ENCODE assay signal across 1 cellular context in the genomic region with DNA sequence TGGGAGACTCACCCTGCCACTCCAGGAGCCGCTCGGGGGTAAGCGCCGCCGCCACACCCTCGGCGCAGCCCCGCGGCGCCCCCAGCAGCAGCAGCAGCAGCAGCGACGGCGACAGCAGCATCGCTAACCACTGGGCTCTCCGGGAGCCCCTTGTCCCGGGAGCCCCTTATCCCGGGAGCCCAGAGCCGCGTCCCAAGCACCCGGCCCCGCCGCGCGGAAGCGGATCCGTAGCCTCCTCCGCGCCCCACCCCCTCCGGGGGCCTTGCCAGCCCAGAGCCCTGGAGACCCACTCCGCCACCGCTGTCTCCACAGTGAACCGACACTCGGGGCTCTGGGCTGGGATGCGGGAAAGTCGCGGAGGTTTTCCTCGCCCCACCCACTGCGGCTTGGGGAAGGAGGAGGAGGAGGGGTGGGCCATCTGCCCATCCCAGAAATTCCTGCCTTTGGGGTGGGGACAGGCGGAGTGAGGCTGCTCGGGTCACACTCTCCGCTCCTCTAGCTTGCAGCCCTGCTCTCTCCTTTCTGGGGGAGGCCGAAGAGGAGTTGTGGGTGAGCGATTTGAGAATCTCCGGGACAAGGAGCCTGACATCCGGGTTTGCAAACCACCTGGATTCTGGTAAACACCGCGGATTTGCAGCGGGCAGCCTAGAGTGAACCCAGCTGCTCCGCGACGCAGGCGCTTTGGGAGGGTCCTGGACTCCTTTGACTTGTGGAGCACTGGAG.
TF ChIP-seq lines count a peak whose summit lies in the region.

TSS of gene PLA2R1 (minus strand) at position 333 of the 723 bp plus-strand sequence. CDS start at position 121, 212 bp downstream.

TF ChIP-seq in H1, 55 proteins besides CTCF, POLR2A, EP300 and RAD21 (continued from another document):
- TF ChIP-seq, protein P1, sequence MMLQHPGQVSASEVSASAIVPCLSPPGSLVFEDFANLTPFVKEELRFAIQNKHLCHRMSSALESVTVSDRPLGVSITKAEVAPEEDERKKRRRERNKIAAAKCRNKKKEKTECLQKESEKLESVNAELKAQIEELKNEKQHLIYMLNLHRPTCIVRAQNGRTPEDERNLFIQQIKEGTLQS (IDR thresholded peaks at IDR 0.05; ENCODE audit: insufficient read depth, low read depth, low read length) = no peak
- TF ChIP-seq KDM5A (IDR thresholded peaks at IDR 0.05; ENCODE audit: low read length) (no peak), CBX8 (IDR thresholded peaks at IDR 0.05; ENCODE audit: borderline replicate concordance, low read depth, low read length) (no peak), CEBPB (IDR thresholded peaks at IDR 0.05; ENCODE audit: low read depth, low read length) (no peak), TAF1 (IDR thresholded peaks at IDR 0.05; ENCODE audit: low read depth, low read length) (0 out of 2 replicates have a peak, but pooled peaks have one; percentile 15), E2F6 (IDR thresholded peaks at IDR 0.05) (peak; percentile 23; the same call in 1 of the 2 replicates), HDAC6 (IDR thresholded peaks at IDR 0.05; ENCODE audit: low read depth, low read length) (no peak), TBP (IDR thresholded peaks at IDR 0.05; ENCODE audit: low read depth, low read length) (no peak), RXRA (IDR thresholded peaks at IDR 0.05; ENCODE audit: insufficient read depth, low read depth, low read length) (no peak), MAX (IDR thresholded peaks at IDR 0.05) (no peak), POLR2AphosphoS5 (IDR thresholded peaks at IDR 0.05; ENCODE audit: low read depth, low read length) (no peak), SIN3A (conservative IDR thresholded peaks at IDR 0.05 in 1 of 2, IDR thresholded peaks at IDR 0.05 in 1 of 2; ENCODE audit: low read depth in 1 of 2, low read length in 2 of 2) (no peak; a peak in 1 of 4 replicates), RBBP5 (IDR thresholded peaks at IDR 0.05; ENCODE audit: borderline replicate concordance, low read depth, low read length) (peak; percentile 85; the same call in 1 of the 2 replicates), BCL11A (IDR thresholded peaks at IDR 0.05; ENCODE audit: low read depth in 2 of 2, low read length in 2 of 2) (no peak), SIRT6 (IDR thresholded peaks at IDR 0.05; ENCODE audit: low read length) (no peak), TEAD4 (IDR thresholded peaks at IDR 0.05; ENCODE audit: low read depth, low read length) (peak; percentile 79), SAP30 (IDR thresholded peaks at IDR 0.05; ENCODE audit: insufficient read depth, insufficient replicate concordance, low read length) (peak; percentile 59), ASH2L (IDR thresholded peaks at IDR 0.05; ENCODE audit: low read length) (peak; percentile 85), CHD2 (IDR thresholded peaks at IDR 0.05; ENCODE audit: low read length) (no peak), CREB1 (IDR thresholded peaks at IDR 0.05) (no peak), RFX5 (IDR thresholded peaks at IDR 0.05; ENCODE audit: borderline replicate concordance, low read depth, low read length) (no peak), NANOG (IDR thresholded peaks at IDR 0.05; ENCODE audit: insufficient read depth, low read depth, low read length, poor library complexity, severe bottlenecking) (no peak), KDM4A (IDR thresholded peaks at IDR 0.05; ENCODE audit: low read depth, low read length, severe bottlenecking) (peak; percentile 87), EZH2 (IDR thresholded peaks at IDR 0.05; ENCODE audit: low read depth, low read length, severe bottlenecking) (peak; percentile 48), GTF2F1 (IDR thresholded peaks at IDR 0.05; ENCODE audit: borderline replicate concordance, low read depth, low read length) (no peak), JUN (IDR thresholded peaks at IDR 0.05; ENCODE audit: low read depth, low read length) (no peak)
- TF ChIP-seq, protein P2, sequence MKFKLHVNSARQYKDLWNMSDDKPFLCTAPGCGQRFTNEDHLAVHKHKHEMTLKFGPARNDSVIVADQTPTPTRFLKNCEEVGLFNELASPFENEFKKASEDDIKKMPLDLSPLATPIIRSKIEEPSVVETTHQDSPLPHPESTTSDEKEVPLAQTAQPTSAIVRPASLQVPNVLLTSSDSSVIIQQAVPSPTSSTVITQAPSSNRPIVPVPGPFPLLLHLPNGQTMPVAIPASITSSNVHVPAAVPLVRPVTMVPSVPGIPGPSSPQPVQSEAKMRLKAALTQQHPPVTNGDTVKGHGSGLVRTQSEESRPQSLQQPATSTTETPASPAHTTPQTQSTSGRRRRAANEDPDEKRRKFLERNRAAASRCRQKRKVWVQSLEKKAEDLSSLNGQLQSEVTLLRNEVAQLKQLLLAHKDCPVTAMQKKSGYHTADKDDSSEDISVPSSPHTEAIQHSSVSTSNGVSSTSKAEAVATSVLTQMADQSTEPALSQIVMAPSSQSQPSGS (IDR thresholded peaks at IDR 0.05; ENCODE audit: low read length) = no peak
- TF ChIP-seq, protein P3, sequence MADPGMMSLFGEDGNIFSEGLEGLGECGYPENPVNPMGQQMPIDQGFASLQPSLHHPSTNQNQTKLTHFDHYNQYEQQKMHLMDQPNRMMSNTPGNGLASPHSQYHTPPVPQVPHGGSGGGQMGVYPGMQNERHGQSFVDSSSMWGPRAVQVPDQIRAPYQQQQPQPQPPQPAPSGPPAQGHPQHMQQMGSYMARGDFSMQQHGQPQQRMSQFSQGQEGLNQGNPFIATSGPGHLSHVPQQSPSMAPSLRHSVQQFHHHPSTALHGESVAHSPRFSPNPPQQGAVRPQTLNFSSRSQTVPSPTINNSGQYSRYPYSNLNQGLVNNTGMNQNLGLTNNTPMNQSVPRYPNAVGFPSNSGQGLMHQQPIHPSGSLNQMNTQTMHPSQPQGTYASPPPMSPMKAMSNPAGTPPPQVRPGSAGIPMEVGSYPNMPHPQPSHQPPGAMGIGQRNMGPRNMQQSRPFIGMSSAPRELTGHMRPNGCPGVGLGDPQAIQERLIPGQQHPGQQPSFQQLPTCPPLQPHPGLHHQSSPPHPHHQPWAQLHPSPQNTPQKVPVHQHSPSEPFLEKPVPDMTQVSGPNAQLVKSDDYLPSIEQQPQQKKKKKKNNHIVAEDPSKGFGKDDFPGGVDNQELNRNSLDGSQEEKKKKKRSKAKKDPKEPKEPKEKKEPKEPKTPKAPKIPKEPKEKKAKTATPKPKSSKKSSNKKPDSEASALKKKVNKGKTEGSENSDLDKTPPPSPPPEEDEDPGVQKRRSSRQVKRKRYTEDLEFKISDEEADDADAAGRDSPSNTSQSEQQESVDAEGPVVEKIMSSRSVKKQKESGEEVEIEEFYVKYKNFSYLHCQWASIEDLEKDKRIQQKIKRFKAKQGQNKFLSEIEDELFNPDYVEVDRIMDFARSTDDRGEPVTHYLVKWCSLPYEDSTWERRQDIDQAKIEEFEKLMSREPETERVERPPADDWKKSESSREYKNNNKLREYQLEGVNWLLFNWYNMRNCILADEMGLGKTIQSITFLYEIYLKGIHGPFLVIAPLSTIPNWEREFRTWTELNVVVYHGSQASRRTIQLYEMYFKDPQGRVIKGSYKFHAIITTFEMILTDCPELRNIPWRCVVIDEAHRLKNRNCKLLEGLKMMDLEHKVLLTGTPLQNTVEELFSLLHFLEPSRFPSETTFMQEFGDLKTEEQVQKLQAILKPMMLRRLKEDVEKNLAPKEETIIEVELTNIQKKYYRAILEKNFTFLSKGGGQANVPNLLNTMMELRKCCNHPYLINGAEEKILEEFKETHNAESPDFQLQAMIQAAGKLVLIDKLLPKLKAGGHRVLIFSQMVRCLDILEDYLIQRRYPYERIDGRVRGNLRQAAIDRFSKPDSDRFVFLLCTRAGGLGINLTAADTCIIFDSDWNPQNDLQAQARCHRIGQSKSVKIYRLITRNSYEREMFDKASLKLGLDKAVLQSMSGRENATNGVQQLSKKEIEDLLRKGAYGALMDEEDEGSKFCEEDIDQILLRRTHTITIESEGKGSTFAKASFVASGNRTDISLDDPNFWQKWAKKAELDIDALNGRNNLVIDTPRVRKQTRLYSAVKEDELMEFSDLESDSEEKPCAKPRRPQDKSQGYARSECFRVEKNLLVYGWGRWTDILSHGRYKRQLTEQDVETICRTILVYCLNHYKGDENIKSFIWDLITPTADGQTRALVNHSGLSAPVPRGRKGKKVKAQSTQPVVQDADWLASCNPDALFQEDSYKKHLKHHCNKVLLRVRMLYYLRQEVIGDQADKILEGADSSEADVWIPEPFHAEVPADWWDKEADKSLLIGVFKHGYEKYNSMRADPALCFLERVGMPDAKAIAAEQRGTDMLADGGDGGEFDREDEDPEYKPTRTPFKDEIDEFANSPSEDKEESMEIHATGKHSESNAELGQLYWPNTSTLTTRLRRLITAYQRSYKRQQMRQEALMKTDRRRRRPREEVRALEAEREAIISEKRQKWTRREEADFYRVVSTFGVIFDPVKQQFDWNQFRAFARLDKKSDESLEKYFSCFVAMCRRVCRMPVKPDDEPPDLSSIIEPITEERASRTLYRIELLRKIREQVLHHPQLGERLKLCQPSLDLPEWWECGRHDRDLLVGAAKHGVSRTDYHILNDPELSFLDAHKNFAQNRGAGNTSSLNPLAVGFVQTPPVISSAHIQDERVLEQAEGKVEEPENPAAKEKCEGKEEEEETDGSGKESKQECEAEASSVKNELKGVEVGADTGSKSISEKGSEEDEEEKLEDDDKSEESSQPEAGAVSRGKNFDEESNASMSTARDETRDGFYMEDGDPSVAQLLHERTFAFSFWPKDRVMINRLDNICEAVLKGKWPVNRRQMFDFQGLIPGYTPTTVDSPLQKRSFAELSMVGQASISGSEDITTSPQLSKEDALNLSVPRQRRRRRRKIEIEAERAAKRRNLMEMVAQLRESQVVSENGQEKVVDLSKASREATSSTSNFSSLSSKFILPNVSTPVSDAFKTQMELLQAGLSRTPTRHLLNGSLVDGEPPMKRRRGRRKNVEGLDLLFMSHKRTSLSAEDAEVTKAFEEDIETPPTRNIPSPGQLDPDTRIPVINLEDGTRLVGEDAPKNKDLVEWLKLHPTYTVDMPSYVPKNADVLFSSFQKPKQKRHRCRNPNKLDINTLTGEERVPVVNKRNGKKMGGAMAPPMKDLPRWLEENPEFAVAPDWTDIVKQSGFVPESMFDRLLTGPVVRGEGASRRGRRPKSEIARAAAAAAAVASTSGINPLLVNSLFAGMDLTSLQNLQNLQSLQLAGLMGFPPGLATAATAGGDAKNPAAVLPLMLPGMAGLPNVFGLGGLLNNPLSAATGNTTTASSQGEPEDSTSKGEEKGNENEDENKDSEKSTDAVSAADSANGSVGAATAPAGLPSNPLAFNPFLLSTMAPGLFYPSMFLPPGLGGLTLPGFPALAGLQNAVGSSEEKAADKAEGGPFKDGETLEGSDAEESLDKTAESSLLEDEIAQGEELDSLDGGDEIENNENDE (IDR thresholded peaks at IDR 0.05; ENCODE audit: insufficient replicate concordance, low read length) = no peak
TF ChIP-seq in H1: peak in this region for 10.
